ENCODE assay signal across 14 cellular contexts in the genomic region with DNA sequence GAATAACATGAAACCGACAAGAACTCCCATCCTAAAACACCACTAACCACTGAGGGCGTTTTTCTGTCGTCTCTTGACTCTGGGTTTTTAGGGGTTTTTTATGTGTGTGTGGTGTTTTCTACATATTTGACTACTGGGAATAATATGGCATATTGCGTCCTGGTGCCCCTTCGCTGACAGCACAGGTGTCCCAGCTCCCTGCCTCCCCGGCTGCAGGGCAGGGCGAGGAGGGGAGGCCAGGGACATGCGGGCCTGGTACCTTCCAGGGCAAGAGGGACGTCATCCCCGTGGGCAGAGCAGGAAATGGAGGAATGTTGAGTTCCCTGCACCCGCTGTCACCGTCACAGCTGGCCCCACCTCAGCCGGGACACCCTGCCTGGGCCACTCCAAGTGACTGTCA. TPM values are rescaled to one million over a fixed set of nuclear protein-coding genes. Genes with fewer than 3 reads are reported as not detected.
DNase-seq lines count a peak whose midpoint lies in the region; ATAC-seq, FAIRE-seq and TF ChIP-seq lines count a peak whose summit lies in the region.
"Had no signal": no experiment of that assay in that cellular context is flagged by ENCODE, and none has a peak within 500 bp of the region (broad histone marks: within the 10 kb centered on the region; RNA-seq: fewer than 3 reads in every experiment).

No MANE protein-coding gene starts in this region.

- H3K36me3 ChIP-seq in BLaER1 (no peaks in the 10 kb centered on the region), astrocyte (ENCODE audit: insufficient read depth, low read length) (no peaks in the 10 kb centered on the region)

- H3K36me3 Mint-ChIP-seq in astrocyte (ENCODE audit: low read depth, unreplicated experiment) = no peaks in the 10 kb centered on the region
- H3K36me3 Mint-ChIP-seq in nephron (ENCODE audit: low read depth) = no peaks in the 10 kb centered on the region

- ATAC-seq in GM21528 (IDR thresholded peaks at IDR 0.05; ENCODE audit: low FRiP score, unreplicated experiment) = no peak
- no peak for ATAC-seq in GM18498 (IDR thresholded peaks at IDR 0.05; ENCODE audit: unreplicated experiment)
- ATAC-seq: HCT116 had no signal

- H3K79me2 ChIP-seq in astrocyte (ENCODE audit: insufficient read depth, low read length) = peaks cover 81% of the 10 kb centered on the region

- H3K4me3 Mint-ChIP-seq in astrocyte (ENCODE audit: unreplicated experiment) (no peak overlapping the region), nephron (no peak overlapping the region)
- H3K4me3 Mint-ChIP-seq: activated T-cell treated with anti-CD3 and anti-CD28 coated beads, Interleukin-2, amount 50 U/mL, for 24 hours had no signal

- FAIRE-seq in GM12892 (lab: Jason Lieb, UNC) = peak; percentile 84
- no peak for FAIRE-seq in astrocyte (lab: Jason Lieb, UNC)

- no peaks in the 10 kb centered on the region for H3K9me3 Mint-ChIP-seq in astrocyte (ENCODE audit: unreplicated experiment)
- H3K9me3 Mint-ChIP-seq in nephron = no peaks in the 10 kb centered on the region
- H3K9me3 Mint-ChIP-seq: activated T-cell treated with anti-CD3 and anti-CD28 coated beads, Interleukin-2, amount 50 U/mL, for 24 hours had no signal

- peak overlapping the region; percentile 95 for H3K27ac ChIP-seq in BLaER1
- H3K27ac ChIP-seq in astrocyte (ENCODE audit: low read depth, low read length) = no peak overlapping the region

- DNase-seq in GM12892 (ENCODE audit: insufficient read length) (no peak), astrocyte (ENCODE audit: low read depth) (no peak), AML-193 (lab: John Stamatoyannopoulos, UW) (no peak), HPDE6-E6E7 (ENCODE audit: extremely low spot score) (no peak)
- DNase-seq: activated T-cell treated with anti-CD3 and anti-CD28 coated beads, Interleukin-2, amount 50 U/mL, for 24 hours; effector memory CD4-positive, alpha-beta T cell; NCI-H526 treated with DMSO at 0.1 percent for 48 hours; stimulated activated CD4-positive, alpha-beta T cell treated with anti-CD3 and anti-CD28 coated beads, Interleukin-1b, Interleukin-23, amount 100 ng/mL, for 48 hours had no signal

- H3K4me1 ChIP-seq in BLaER1 (peaks cover 87% of the 10 kb centered on the region), astrocyte (ENCODE audit: insufficient read depth, low read length) (peaks cover 25% of the 10 kb centered on the region)

- no peak for TF ChIP-seq CTCF in astrocyte (IDR thresholded peaks at IDR 0.05; ENCODE audit: insufficient read depth, low read depth, low read length)
- no peak for TF ChIP-seq CTCF in nephron (IDR thresholded peaks at IDR 0.05; ENCODE audit: unreplicated experiment in 3 of 3)

- H3K27me3 ChIP-seq in BLaER1 (no peaks in the 10 kb centered on the region), astrocyte (ENCODE audit: insufficient read depth, low read length) (no peaks in the 10 kb centered on the region)

- H2AFZ ChIP-seq in astrocyte (ENCODE audit: low read depth, low read length) = no peak overlapping the region

- peak overlapping the region; percentile 61 for H3K4me3 ChIP-seq in BLaER1
- no peak overlapping the region for H3K4me3 ChIP-seq in astrocyte (ENCODE audit: insufficient read depth, low read depth, low read length)
- H3K4me3 ChIP-seq: SK-N-MC had no signal

- peak overlapping the region; percentile 100 for H3K4me2 ChIP-seq in BLaER1
- peak overlapping the region; percentile 77 for H3K4me2 ChIP-seq in astrocyte (ENCODE audit: low read length)

- H4K20me1 ChIP-seq in BLaER1 = peaks cover 55% of the 10 kb centered on the region
- H4K20me1 ChIP-seq in astrocyte (ENCODE audit: insufficient read depth, low read length) = peaks cover 88% of the 10 kb centered on the region

- peaks cover 34% of the 10 kb centered on the region for H3K4me1 Mint-ChIP-seq in astrocyte (ENCODE audit: low read depth, unreplicated experiment)
- peaks cover 59% of the 10 kb centered on the region for H3K4me1 Mint-ChIP-seq in nephron

- H3K27me3 Mint-ChIP-seq in astrocyte (ENCODE audit: low read depth, unreplicated experiment) = no peaks in the 10 kb centered on the region
- H3K27me3 Mint-ChIP-seq in nephron (ENCODE audit: low read depth) = no peaks in the 10 kb centered on the region
- H3K27me3 Mint-ChIP-seq: activated T-cell treated with anti-CD3 and anti-CD28 coated beads, Interleukin-2, amount 50 U/mL, for 24 hours had no signal

- H3K9me3 ChIP-seq in BLaER1 (no peaks in the 10 kb centered on the region), astrocyte (ENCODE audit: insufficient read depth, low read depth, low read length) (no peaks in the 10 kb centered on the region)

- peak overlapping the region; percentile 81 for H3K27ac Mint-ChIP-seq in astrocyte (ENCODE audit: unreplicated experiment)
- peak overlapping the region; percentile 55 to 86 (median 82) for H3K27ac Mint-ChIP-seq in nephron
- H3K27ac Mint-ChIP-seq: activated T-cell treated with anti-CD3 and anti-CD28 coated beads, Interleukin-2, amount 50 U/mL, for 24 hours had no signal

- peak overlapping the region; percentile 86 for H3K9ac ChIP-seq in BLaER1
- H3K9ac ChIP-seq in astrocyte (ENCODE audit: low read length) = peak overlapping the region; percentile 68

- TF ChIP-seq POLR2A in GM12892 (IDR thresholded peaks at IDR 0.05; ENCODE audit: low read depth, low read length) = no peak

RNA-seq across cellular contexts. Expression of a gene that starts 34.8 kb away (rescaled TPM):
- 22.2 TPM for polyA plus RNA-seq in GM12892 (2012; ENCODE audit: missing spikeins)
- total RNA-seq in astrocyte = 36.5 and 41.6 TPM in 2 replicates
